ENCODE assay signal across 1 cellular context in genomic region chr12:121990692-121991603, GRCh38.
TF ChIP-seq lines count a peak whose summit lies in the region.

No MANE protein-coding gene starts in this region.

TF ChIP-seq in GM12878, 131 proteins besides CTCF, POLR2A, EP300 and RAD21 (continued from another document and continues in another):
- no peak for TF ChIP-seq BCLAF1 (IDR thresholded peaks at IDR 0.05)
- TF ChIP-seq DPF2 (IDR thresholded peaks at IDR 0.05) = peak; percentile 84
- no peak; the same call in 1 of the 2 replicates for TF ChIP-seq ESRRA (IDR thresholded peaks at IDR 0.05; ENCODE audit: low read length)
- no peak for TF ChIP-seq ZZZ3 (IDR thresholded peaks at IDR 0.05; ENCODE audit: control insufficient read depth, insufficient read length, low read depth)
- peak; percentile 93 for TF ChIP-seq MTA2 (IDR thresholded peaks at IDR 0.05; ENCODE audit: low read depth)
- TF ChIP-seq YY1 (IDR thresholded peaks at IDR 0.05; ENCODE audit: low read depth, low read length) = no peak
- no peak for TF ChIP-seq POLR2AphosphoS5 (IDR thresholded peaks at IDR 0.05; ENCODE audit: low read length)
- TF ChIP-seq RFX5 (IDR thresholded peaks at IDR 0.05; ENCODE audit: low read depth, low read length) = no peak
- TF ChIP-seq CREM (IDR thresholded peaks at IDR 0.05; ENCODE audit: low read depth) = peak; percentile 85
- TF ChIP-seq SMAD5 (IDR thresholded peaks at IDR 0.05; ENCODE audit: low read depth) = no peak
- no peak for TF ChIP-seq CEBPZ (IDR thresholded peaks at IDR 0.05; ENCODE audit: low read depth, low read length)
- TF ChIP-seq E2F4 (IDR thresholded peaks at IDR 0.05; ENCODE audit: low read depth, low read length) = no peak
- no peak for TF ChIP-seq SMAD1 (IDR thresholded peaks at IDR 0.05; ENCODE audit: low read depth, partially characterized antibody)
- TF ChIP-seq PKNOX1 (IDR thresholded peaks at IDR 0.05) = no peak
- peak; percentile 79 for TF ChIP-seq CBFB (IDR thresholded peaks at IDR 0.05; ENCODE audit: low read depth)
- peak; percentile 99 for TF ChIP-seq NR2F1 (conservative IDR thresholded peaks at IDR 0.05)
- TF ChIP-seq BACH1 (IDR thresholded peaks at IDR 0.05; ENCODE audit: borderline replicate concordance) = peak; percentile 88; the same call in 1 of the 2 replicates
- TF ChIP-seq MTA3 (IDR thresholded peaks at IDR 0.05; ENCODE audit: borderline replicate concordance, low read length) = peak; percentile 96; the same call in 1 of the 2 replicates
- TF ChIP-seq MEF2B (IDR thresholded peaks at IDR 0.05; ENCODE audit: partially characterized antibody, poor library complexity, severe bottlenecking) = peak; percentile 56
- no peak for TF ChIP-seq KLF5 (IDR thresholded peaks at IDR 0.05; ENCODE audit: partially characterized antibody)
- no peak for TF ChIP-seq RB1 (IDR thresholded peaks at IDR 0.05; ENCODE audit: borderline replicate concordance)
- peak; percentile 93 for TF ChIP-seq RAD51 (IDR thresholded peaks at IDR 0.05)
- peak; percentile 51 for TF ChIP-seq SREBF1 (IDR thresholded peaks at IDR 0.05; ENCODE audit: low read length)
- peak; percentile 95 for TF ChIP-seq JUNB (IDR thresholded peaks at IDR 0.05)
- peak; percentile 81 for TF ChIP-seq USF1 (IDR thresholded peaks at IDR 0.05; ENCODE audit: borderline replicate concordance, extremely low read length, insufficient read depth, low read depth, low read length)
- peak; percentile 93 for TF ChIP-seq FOXM1 (IDR thresholded peaks at IDR 0.05; ENCODE audit: low read depth, low read length)
- TF ChIP-seq STAT3 (IDR thresholded peaks at IDR 0.05; ENCODE audit: low read depth, low read length) = no peak
- TF ChIP-seq NFYA (IDR thresholded peaks at IDR 0.05; ENCODE audit: borderline replicate concordance, low read depth, low read length) = no peak
- TF ChIP-seq ZBTB4 (CRISPR knock-in tag; IDR thresholded peaks at IDR 0.05) = no peak
- peak; percentile 99 for TF ChIP-seq POU2F2 (IDR thresholded peaks at IDR 0.05; ENCODE audit: borderline replicate concordance, low read depth, low read length)
- no peak for TF ChIP-seq ZBTB11 (CRISPR knock-in tag; IDR thresholded peaks at IDR 0.05)
- TF ChIP-seq ELK1 (IDR thresholded peaks at IDR 0.05; ENCODE audit: low read depth, low read length) = no peak
- TF ChIP-seq KAT2A (conservative IDR thresholded peaks at IDR 0.05; ENCODE audit: control insufficient read depth, low read depth, low read length) = no peak
- TF ChIP-seq GABPA (IDR thresholded peaks at IDR 0.05; ENCODE audit: low read depth) = no peak
- TF ChIP-seq IRF5 (IDR thresholded peaks at IDR 0.05; ENCODE audit: borderline replicate concordance) = no peak; the same call in 1 of the 2 replicates
- no peak for TF ChIP-seq HDAC2 (IDR thresholded peaks at IDR 0.05)
- TF ChIP-seq RUNX3 (IDR thresholded peaks at IDR 0.05; ENCODE audit: low read length) = peak; percentile 97
- peak; percentile 73 for TF ChIP-seq ZBED1 (IDR thresholded peaks at IDR 0.05; ENCODE audit: borderline replicate concordance)
- TF ChIP-seq TCF7 (IDR thresholded peaks at IDR 0.05; ENCODE audit: borderline replicate concordance) = no peak; the same call in 1 of the 2 replicates
- TF ChIP-seq GATAD2B (conservative IDR thresholded peaks at IDR 0.05; ENCODE audit: low read depth) = peak; percentile 48; the same call in 1 of the 2 replicates
- no peak for TF ChIP-seq HCFC1 (IDR thresholded peaks at IDR 0.05; ENCODE audit: low read length)
